Comparison of ENCODE assay signal across 1 cellular context in the genomic region with DNA sequence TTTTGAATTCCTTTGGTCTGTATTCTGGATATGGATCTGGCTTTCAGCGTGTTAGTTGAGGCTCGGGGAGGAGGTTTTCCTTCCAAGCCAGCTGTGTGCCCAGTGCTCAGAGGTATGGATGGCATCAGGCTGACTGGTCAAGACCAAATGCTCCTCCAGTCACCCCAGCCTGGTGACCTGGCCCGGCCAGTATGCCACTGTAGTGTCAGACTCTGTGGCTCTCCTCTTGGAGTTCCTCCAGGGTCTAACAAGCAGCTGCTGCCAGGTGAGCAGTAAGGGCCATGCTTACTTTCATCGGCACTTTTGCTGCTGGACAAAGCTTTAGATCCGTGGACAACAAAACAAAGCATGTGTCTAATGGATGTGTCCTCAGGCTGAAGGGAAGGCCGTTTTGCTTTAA.
TF ChIP-seq lines count a peak whose summit lies in the region.

No MANE protein-coding gene starts in this region.

TF ChIP-seq in IMR-90, 13 proteins besides CTCF, POLR2A, EP300 and RAD21 (continued from another document):
- TF ChIP-seq MXI1 (IDR thresholded peaks at IDR 0.05; ENCODE audit: borderline replicate concordance, low read depth, low read length) (no peak), SMC3 (IDR thresholded peaks at IDR 0.05; ENCODE audit: low read depth, low read length) (no peak), FOS (IDR thresholded peaks at IDR 0.05; ENCODE audit: low read depth, low read length) (no peak), USF2 (IDR thresholded peaks at IDR 0.05; ENCODE audit: low read depth, low read length) (no peak), MAZ (IDR thresholded peaks at IDR 0.05; ENCODE audit: borderline replicate concordance, low read depth, low read length) (no peak), ELK1 (IDR thresholded peaks at IDR 0.05; ENCODE audit: borderline replicate concordance, low read depth, low read length) (no peak)
